In genomic region chr7:1550005-1550845, GRCh38 we compare ENCODE assay signal across 2 cellular contexts.
TF ChIP-seq lines count a peak whose summit lies in the region.

No MANE protein-coding gene starts in this region.

TF ChIP-seq in SK-N-SH, 30 proteins besides CTCF, POLR2A, EP300 and RAD21 (continued from another document):
- TF ChIP-seq MAX (IDR thresholded peaks at IDR 0.05; ENCODE audit: low read depth): no peak
- TF ChIP-seq RFX5 (IDR thresholded peaks at IDR 0.05; ENCODE audit: low read length): no peak

TF ChIP-seq in SK-N-SH treated with all-trans-retinoic acid at 6 μM for 48 hours, 23 proteins besides CTCF, POLR2A, EP300 and RAD21 (continued from another document):
- TF ChIP-seq CREB5 (CRISPR knock-in tag; IDR thresholded peaks at IDR 0.05; ENCODE audit: low read depth) (no peak), BACH2 (CRISPR knock-in tag; IDR thresholded peaks at IDR 0.05; ENCODE audit: borderline replicate concordance) (no peak), CSRNP3 (CRISPR knock-in tag; IDR thresholded peaks at IDR 0.05) (no peak), PPARA (CRISPR knock-in tag; IDR thresholded peaks at IDR 0.05; ENCODE audit: borderline replicate concordance) (no peak), ESRRG (CRISPR knock-in tag; IDR thresholded peaks at IDR 0.05) (no peak), ZNF8 (CRISPR knock-in tag; IDR thresholded peaks at IDR 0.05) (no peak)
